9 cellular contexts compared by ENCODE assay signal in genomic region chr15:67834593-67835348, GRCh38. TPM values are rescaled to one million over a fixed set of nuclear protein-coding genes. Genes with fewer than 3 reads are reported as not detected.
DNase-seq lines count a peak whose midpoint lies in the region; ATAC-seq and TF ChIP-seq lines count a peak whose summit lies in the region.
"Had no signal": no experiment of that assay in that cellular context is flagged by ENCODE, and none has a peak within 500 bp of the region (broad histone marks: within the 10 kb centered on the region; RNA-seq: fewer than 3 reads in every experiment).

No MANE protein-coding gene starts in this region.

- POLR2A ChIA-PET in Panc1 (lab: Charles Lee) = no interaction called here

- H3K4me3 ChIP-seq in GM06990 (replicated peaks; ENCODE audit: low read depth, low read length) (peak overlapping the region; percentile 47), Panc1 (ENCODE audit: low read depth in 2 of 2, low read length in 2 of 2) (peak overlapping the region; percentile 37 to 53), gastroesophageal sphincter (peak overlapping the region; percentile 6 to 48), prostate gland (peak overlapping the region; percentile 13 to 20)

- TF ChIP-seq CTCF in GM06990 (IDR thresholded peaks at IDR 0.05; ENCODE audit: insufficient read depth, low read length, poor library complexity, severe bottlenecking) = no peak
- no peak for TF ChIP-seq CTCF in Panc1 (IDR thresholded peaks at IDR 0.05)
- TF ChIP-seq CTCF in gastroesophageal sphincter (IDR thresholded peaks at IDR 0.05) = no peak
- TF ChIP-seq CTCF in prostate gland (IDR thresholded peaks at IDR 0.05) = no peak

- no peaks in the 10 kb centered on the region for H3K36me3 ChIP-seq in GM06990 (ENCODE audit: control insufficient read depth, insufficient read depth, low read length)
- no peaks in the 10 kb centered on the region for H3K36me3 ChIP-seq in Panc1 (ENCODE audit: control insufficient read depth, insufficient read depth, low read length)
- no peaks in the 10 kb centered on the region for H3K36me3 ChIP-seq in gastroesophageal sphincter
- H3K36me3 ChIP-seq in prostate gland = no peaks in the 10 kb centered on the region

- DNase-seq in GM06990 (ENCODE audit: extremely low read depth, insufficient read length) = no peak
- no peak for DNase-seq in Panc1 (ENCODE audit: low read depth, low spot score)
- no peak for DNase-seq in prostate gland (ENCODE audit: low spot score)
- DNase-seq in AML-193 (lab: John Stamatoyannopoulos, UW) = no peak
- no peak for DNase-seq in NAMALWA (ENCODE audit: low spot score)
- DNase-seq in NCI-H524 treated with DMSO at 0.1 percent for 48 hours (lab: John Stamatoyannopoulos, UW) = no peak

- H3K27ac ChIP-seq in Panc1 (ENCODE audit: low read length) (no peak overlapping the region), gastroesophageal sphincter (no peak overlapping the region), prostate gland (no peak overlapping the region)

- H3K4me1 ChIP-seq in Panc1 (ENCODE audit: control insufficient read depth, insufficient read depth, low read length) = peaks cover 33% of the 10 kb centered on the region
- peaks cover 0 to 64% (median 24%) of the 10 kb centered on the region in 3 donors for H3K4me1 ChIP-seq in gastroesophageal sphincter
- H3K4me1 ChIP-seq in prostate gland (replicated peaks) = peaks cover 17% of the 10 kb centered on the region

- no peaks in the 10 kb centered on the region for H3K9me3 ChIP-seq in Panc1 (ENCODE audit: control insufficient read depth, insufficient read depth, low read depth, low read length)
- no peaks in the 10 kb centered on the region for H3K9me3 ChIP-seq in gastroesophageal sphincter
- no peaks in the 10 kb centered on the region for H3K9me3 ChIP-seq in prostate gland

- TF ChIP-seq POLR2A in gastroesophageal sphincter (IDR thresholded peaks at IDR 0.05) (no peak), prostate gland (IDR thresholded peaks at IDR 0.05) (no peak)

- CTCF ChIA-PET in Panc1 (lab: Charles Lee) = interaction anchor here (0.5 kb wide), 1 partner anchor 204 kb away, joined by 3 read pairs; no protein-coding TSS in a partner anchor

- no peak for TF ChIP-seq EP300 in gastroesophageal sphincter (IDR thresholded peaks at IDR 0.05)

- H3K27me3 ChIP-seq in GM06990 (replicated peaks; ENCODE audit: control insufficient read depth, insufficient read depth, low read length) = peaks cover 6% of the 10 kb centered on the region
- H3K27me3 ChIP-seq in Panc1 (ENCODE audit: control insufficient read depth, insufficient read depth, low read length) = no peaks in the 10 kb centered on the region
- peaks cover 64% of the 10 kb centered on the region for H3K27me3 ChIP-seq in gastroesophageal sphincter
- peaks cover 18% of the 10 kb centered on the region for H3K27me3 ChIP-seq in prostate gland (replicated peaks; ENCODE audit: insufficient read depth)

- no peak; the same call in 1 of the 2 replicates for ATAC-seq in Panc1
- peak; percentile 8 for ATAC-seq in gastroesophageal sphincter
- ATAC-seq in HG03442 (IDR thresholded peaks at IDR 0.05; ENCODE audit: unreplicated experiment) = no peak

- 4 to 6% methylated on average over 9 to 11 of the region's 60 CpGs for WGBS in gastroesophageal sphincter (ENCODE audit: low coverage in 1 of 2), 2 donors
- 2% methylated on average over 58 of the region's 60 CpGs for WGBS in prostate gland

- intact Hi-C loops in Panc1 (cut with micrococcal nuclease; ENCODE audit: unreplicated experiment) = loop anchor here (5.0 to 10.0 kb wide), 3 partner anchors 312 to 590 kb away; partner anchors contain the start of gene C15orf61
- intact Hi-C loops in prostate gland (cut with DNase I) = loop anchor here (5.0 to 10.0 kb wide), 3 partner anchors 290 to 887 kb away; partner anchors contain the start of genes C15orf61 and MAP2K5

- BruUV-seq in Panc1 (replicated peaks; lab: Mats Ljungman, UMichigan) = no TSS peak

- in situ Hi-C loops in Panc1 (cut with HindIII; ENCODE audit: low pct_unique_long_range_greater_than_20kb, low sequenced_read_pairs) = no loop called here

RNA-seq across cellular contexts. Expression of gene RNU6-1, which starts 5.1 kb away (rescaled TPM):
- total RNA-seq in Panc1 (2021; ENCODE audit: unreplicated experiment) (not detected), gastroesophageal sphincter (not detected), prostate gland (not detected)
- not detected for polyA plus RNA-seq in Panc1 (2012; ENCODE audit: insufficient read length)
- total RNA-seq: RPMI7951 had no signal

RNA-seq across cellular contexts. Expression of gene SKOR1, which starts 9.5 kb away (rescaled TPM):
- total RNA-seq in Panc1 (2021; ENCODE audit: unreplicated experiment) (0.21 TPM), gastroesophageal sphincter (1 to 10 TPM in 2 of 4 donors, under 1 TPM in 2; 0.46 to 2.2 (median 0.87) TPM), prostate gland (1 to 10 TPM in 1 of 2 donors, under 1 TPM in 1; 0.59 to 1.7 TPM)
- 0.12 TPM for polyA plus RNA-seq in Panc1 (2012; ENCODE audit: insufficient read length)
- total RNA-seq: RPMI7951 had no signal
